11 cellular contexts compared by ENCODE assay signal in the genomic region with DNA sequence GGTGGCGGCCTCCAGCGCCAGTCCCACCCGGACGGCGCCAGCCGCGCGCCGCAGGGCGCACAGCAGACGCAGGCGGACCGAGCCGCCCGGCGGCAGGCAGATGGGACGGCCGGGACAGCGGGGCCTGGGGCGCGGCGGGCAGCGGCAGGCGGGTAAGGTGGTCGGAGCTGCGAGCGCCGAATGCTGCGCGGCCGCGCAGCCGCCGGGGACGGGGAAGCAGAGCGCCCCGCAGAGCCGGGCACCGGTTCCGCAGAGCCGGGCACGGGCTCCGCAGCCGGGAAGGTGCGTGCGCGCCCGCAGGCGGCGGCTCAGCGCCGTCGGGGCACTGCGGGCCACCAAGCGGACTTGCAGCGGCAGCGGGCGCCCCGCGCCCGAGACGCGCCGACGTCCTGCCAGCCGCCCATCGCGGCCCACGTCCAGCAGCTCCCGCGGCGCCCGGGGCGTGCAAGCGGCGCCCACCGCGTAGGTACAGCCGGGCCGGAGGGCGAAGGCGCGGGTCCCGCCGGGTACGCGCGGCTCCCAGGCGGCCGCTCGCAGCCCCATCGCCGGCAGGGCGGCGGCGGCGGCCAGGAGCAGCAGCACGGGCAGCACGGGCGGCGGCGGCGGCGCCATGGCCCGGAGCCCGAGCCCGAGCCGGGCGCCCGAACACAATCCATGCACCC. TPM values are rescaled to one million over a fixed set of nuclear protein-coding genes. Genes with fewer than 3 reads are reported as not detected.
DNase-seq lines count a peak whose midpoint lies in the region; ATAC-seq and TF ChIP-seq lines count a peak whose summit lies in the region.
"Had no signal": no experiment of that assay in that cellular context is flagged by ENCODE, and none has a peak within 500 bp of the region (broad histone marks: within the 10 kb centered on the region; RNA-seq: fewer than 3 reads in every experiment).

No MANE protein-coding gene starts in this region.

- H3K27ac ChIP-seq in HEK293 (ENCODE audit: extremely low read depth, low read depth, low read length), result peak overlapping the region; percentile 82; the same call in 1 of the 2 replicates
- peak overlapping the region; percentile 60 for H3K27ac ChIP-seq in lower lobe of right lung

- H3K36me3 Mint-ChIP-seq in chondrocyte (ENCODE audit: low read depth), result peaks cover 1% of the 10 kb centered on the region

- H3K36me3 ChIP-seq in HEK293 (ENCODE audit: control insufficient read depth in 2 of 2, insufficient read depth in 1 of 2, low read length in 2 of 2), result peaks cover 0 to 22% of the 10 kb centered on the region in 2 experiments; a peak in 1 of 3 replicates
- no peaks in the 10 kb centered on the region for H3K36me3 ChIP-seq in lower lobe of right lung

- CTCF ChIA-PET in HEK293 (lab: Yijun Ruan, JAX), result interaction anchor here (0.6 to 1.4 kb wide), 2 partner anchors 420 to 537 kb away, joined by 3 read pairs; no protein-coding TSS in a partner anchor

- DNase-seq in 8988T (peak; percentile 64), chondrocyte (ENCODE audit: low spot score) (peak; percentile 73), lower lobe of right lung (no peak)
- DNase-seq in stimulated activated CD4-positive, alpha-beta T cell treated with anti-CD3 and anti-CD28 coated beads, Interleukin-1b, Interleukin-23, amount 100 ng/mL, for 48 hours, result no peak
- DNase-seq: cerebellar nuclear complex, DMS153, NCI-H2029 treated with DMSO at 0.1 percent for 48 hours had no signal

- TF ChIP-seq CTCF in HEK293 (tag by site-specific recombination; IDR thresholded peaks at IDR 0.05) (no peak), chondrocyte (IDR thresholded peaks at IDR 0.05) (peak; percentile 6), lower lobe of right lung (IDR thresholded peaks at IDR 0.05) (no peak)

- H3K4me3 ChIP-seq in HEK293 (ENCODE audit: low read depth, low read length), result peak overlapping the region; percentile 45
- H3K4me3 ChIP-seq in lower lobe of right lung, result peak overlapping the region; percentile 49

- intact Hi-C loops in lower lobe of right lung (cut with DNase I), result no loop called here

- peaks cover 23% of the 10 kb centered on the region for H3K27me3 ChIP-seq in lower lobe of right lung (ENCODE audit: low read depth)

- H3K4me1 ChIP-seq in HEK293 (ENCODE audit: control insufficient read depth, insufficient read depth, low read length) (peaks cover 16% of the 10 kb centered on the region), lower lobe of right lung (peaks cover 30% of the 10 kb centered on the region)

- no peaks in the 10 kb centered on the region for H3K9me3 Mint-ChIP-seq in chondrocyte (ENCODE audit: low read depth)

- POLR2A ChIA-PET in HEK293 (lab: Yijun Ruan, JAX), result no interaction called here

- no peaks in the 10 kb centered on the region for H3K27me3 Mint-ChIP-seq in chondrocyte (ENCODE audit: low read depth)

- H3K9me3 ChIP-seq in HEK293 (ENCODE audit: control insufficient read depth, insufficient read depth, low read depth, low read length), result no peaks in the 10 kb centered on the region
- H3K9me3 ChIP-seq in lower lobe of right lung, result no peaks in the 10 kb centered on the region

- H3K27ac Mint-ChIP-seq in chondrocyte (ENCODE audit: unreplicated experiment), result no peak overlapping the region

- H3K4me1 Mint-ChIP-seq in chondrocyte (ENCODE audit: low read depth), result peaks cover 63% of the 10 kb centered on the region

- H3K4me3 Mint-ChIP-seq in chondrocyte (ENCODE audit: unreplicated experiment), result no peak overlapping the region

- ATAC-seq in lower lobe of right lung, result no peak
- no peak for ATAC-seq in GM21737 (IDR thresholded peaks at IDR 0.05; ENCODE audit: unreplicated experiment)
- ATAC-seq in HG02678 (IDR thresholded peaks at IDR 0.05; ENCODE audit: unreplicated experiment), result no peak
- no peak for ATAC-seq in GM19455 (IDR thresholded peaks at IDR 0.05; ENCODE audit: unreplicated experiment)

TF ChIP-seq in HEK293, 187 proteins besides CTCF, POLR2A, EP300 and RAD21:
- TF ChIP-seq ZNF561 (tag by site-specific recombination; IDR thresholded peaks at IDR 0.05; ENCODE audit: borderline replicate concordance), result no peak
- TF ChIP-seq ZNF785 (tag by site-specific recombination; IDR thresholded peaks at IDR 0.05), result no peak
- no peak for TF ChIP-seq KLF17 (tag by site-specific recombination; IDR thresholded peaks at IDR 0.05)
- TF ChIP-seq ZNF157 (tag by site-specific recombination; IDR thresholded peaks at IDR 0.05), result no peak
- TF ChIP-seq ZNF560 (tag by site-specific recombination; IDR thresholded peaks at IDR 0.05; ENCODE audit: borderline replicate concordance), result no peak
- TF ChIP-seq ZNF26 (tag by site-specific recombination; IDR thresholded peaks at IDR 0.05), result no peak
- no peak for TF ChIP-seq ZNF639 (tag by site-specific recombination; IDR thresholded peaks at IDR 0.05)
- TF ChIP-seq SALL2 (tag by site-specific recombination; IDR thresholded peaks at IDR 0.05; ENCODE audit: borderline replicate concordance), result no peak
- TF ChIP-seq GLIS2 (tag by site-specific recombination; IDR thresholded peaks at IDR 0.05), result no peak
- TF ChIP-seq GLIS1 (tag by site-specific recombination; IDR thresholded peaks at IDR 0.05), result no peak
- no peak for TF ChIP-seq ZBTB7A (tag by site-specific recombination; IDR thresholded peaks at IDR 0.05; ENCODE audit: low read depth)
- no peak for TF ChIP-seq ZNF19 (tag by site-specific recombination; IDR thresholded peaks at IDR 0.05; ENCODE audit: low read depth)
- no peak for TF ChIP-seq BCL11A (tag by site-specific recombination; IDR thresholded peaks at IDR 0.05; ENCODE audit: low read depth)

RNA-seq across cellular contexts. Expression of gene CELSR1, which starts 0.7 kb away (rescaled TPM):
- total RNA-seq in chondrocyte (27.9 to 42.7 TPM (median 29.8 TPM) in 3 replicates), lower lobe of right lung (51.8 TPM)

Comparison
In these comparisons a context has a peak if more than half of its experiments do, and no peak if none do; other contexts are left out.
1. DNase-seq: peak in 8988T (single experiment) and chondrocyte (single experiment); none in lower lobe of right lung (single experiment) and stimulated activated CD4-positive, alpha-beta T cell treated with anti-CD3 and anti-CD28 coated beads, Interleukin-1b, Interleukin-23, amount 100 ng/mL, for 48 hours (single experiment).